In the genomic region with DNA sequence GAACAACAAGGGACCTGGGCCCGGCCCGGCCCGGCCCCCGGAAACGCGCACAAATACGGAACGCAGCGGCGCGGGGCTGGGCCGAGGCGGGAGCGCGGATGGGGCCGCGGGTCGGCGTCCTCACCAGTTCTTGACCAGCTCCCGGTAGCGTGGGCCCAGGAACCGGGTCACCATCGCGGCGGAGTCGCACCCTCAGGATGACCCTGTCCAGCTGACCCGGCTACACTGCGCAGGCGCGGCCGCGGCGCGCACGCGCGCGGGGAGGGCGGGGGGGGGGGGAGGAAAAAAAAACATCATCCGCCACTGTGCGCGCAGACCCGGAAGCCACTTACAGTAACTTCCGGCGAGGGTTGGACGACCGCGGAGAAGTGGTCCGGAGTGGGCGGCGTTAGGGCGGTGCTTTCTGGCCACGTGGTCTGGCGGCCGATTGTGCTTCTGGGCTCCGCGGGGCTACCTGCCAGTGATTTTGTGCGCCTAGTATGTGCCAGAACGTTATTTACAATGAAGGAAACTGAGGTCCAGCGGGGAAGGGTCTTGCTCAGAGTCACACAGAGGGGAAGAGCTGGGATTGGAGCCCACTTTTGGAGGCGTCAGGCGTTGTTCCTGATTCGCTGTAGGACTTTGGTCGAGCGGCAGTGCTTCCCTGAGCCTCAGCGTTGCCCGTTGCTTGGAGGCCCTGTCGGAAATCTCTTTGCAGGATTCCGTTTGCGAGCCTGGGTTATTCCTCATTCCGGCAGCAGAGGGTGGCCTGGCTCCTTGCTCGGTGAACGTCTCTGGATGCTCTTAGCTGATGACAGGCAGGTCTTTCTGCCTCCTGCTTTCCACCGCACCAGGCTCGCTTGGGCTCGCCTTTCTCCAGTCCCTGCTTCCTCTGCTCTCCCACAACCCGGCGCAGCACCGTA, we compare ENCODE assay signal across 8 cellular contexts. TPM values are rescaled to one million over a fixed set of nuclear protein-coding genes. Genes with fewer than 3 reads are reported as not detected.
DNase-seq lines count a peak whose midpoint lies in the region; TF ChIP-seq lines count a peak whose summit lies in the region.

A gene (minus strand): TSS at position 227 of the 902 bp plus-strand sequence. CDS start 53 bp downstream, at position 174.

- peak within 1 kb of the TSS; percentile 70 for H4K8ac ChIP-seq in neuronal stem cell (ENCODE audit: low read depth, low read length)

- H3K4me2 ChIP-seq in neuronal stem cell (ENCODE audit: insufficient read depth, low read length, poor library complexity, severe bottlenecking), result peak within 1 kb of the TSS; percentile 91

- H3K4me3 ChIP-seq in neuronal stem cell (ENCODE audit: low read length in 2 of 2), result peak within 1 kb of the TSS; percentile 85 to 98

- peak within 1 kb of the TSS; percentile 37 for H3K4ac ChIP-seq in neuronal stem cell (ENCODE audit: low read length)

- peak within 1 kb of the TSS; percentile 93 for H2BK15ac ChIP-seq in neuronal stem cell (ENCODE audit: low read length)

- in situ Hi-C loops in SK-MEL-5 (cut with HindIII; ENCODE audit: low pct_unique_long_range_greater_than_20kb, low sequenced_read_pairs), result no loop called here

- peak within 1 kb of the TSS; percentile 98 for H2AK5ac ChIP-seq in neuronal stem cell (ENCODE audit: low read depth, low read length)

- peak within 1 kb of the TSS; percentile 86 for H2AFZ ChIP-seq in neuronal stem cell (ENCODE audit: low read length)

- H2BK5ac ChIP-seq in neuronal stem cell (ENCODE audit: low read length), result peak within 1 kb of the TSS; percentile 8

- no peak within 1 kb of the TSS for H2BK12ac ChIP-seq in neuronal stem cell (ENCODE audit: low read length)

- DNase-seq in GM04503 (ENCODE audit: low read depth) (peak; percentile 84), HEK293T (ENCODE audit: extremely low spot score) (peak; percentile 96), MV-4-11 (lab: John Stamatoyannopoulos, UW) (peak; percentile 97), SK-MEL-5 (ENCODE audit: low read depth, low spot score) (peak; percentile 91), foreskin melanocyte (peak; percentile 92), neuronal stem cell (ENCODE audit: low spot score) (peak; percentile 91)
- peak; percentile 94 for DNase-seq in activated naive CD4-positive, alpha-beta T cell treated with Interleukin-2 at 50 U/mL for 16 hours

- CTCF ChIA-PET in HEK293T (lab: Yijun Ruan, JAX), result interaction anchor here (0.5 to 1.7 kb wide), 3 partner anchors 59 to 1261 kb away, joined by 3 to 7 read pairs (median 4); no protein-coding TSS in a partner anchor

- TF ChIP-seq CTCF in subcutaneous adipose tissue (IDR thresholded peaks at IDR 0.05; ENCODE audit: low read depth), result no peak

- H3K9me3 ChIP-seq in neuronal stem cell (replicated peaks in 1 of 2; ENCODE audit: control insufficient read depth in 2 of 2, insufficient read depth in 1 of 2, low read depth in 1 of 2, low read length in 2 of 2), result no peaks in the 10 kb centered on the region

- H3K9ac ChIP-seq in neuronal stem cell (ENCODE audit: low read depth, low read length, poor library complexity), result peak within 1 kb of the TSS; percentile 99

- H3K36me3 ChIP-seq in neuronal stem cell (replicated peaks in 1 of 2; ENCODE audit: control insufficient read depth in 2 of 2, insufficient read depth in 2 of 2, low read length in 2 of 2), result peaks cover 12 to 23% of the 10 kb centered on the region in 2 donors

- POLR2A ChIA-PET in HEK293T (lab: Yijun Ruan, JAX), result interaction anchor here (0.9 to 4.1 kb wide), 5 partner anchors 9 to 46 kb away, joined by 3 to 28 read pairs (median 5); a partner anchor contains a TSS

- no CpG with 5 or more reads among the region's 79 CpGs for WGBS in neuronal stem cell (ENCODE audit: extremely low coverage in 2 of 2, insufficient read length in 2 of 2, insufficient replicate concordance in 1 of 2), 2 donors

- peak within 1 kb of the TSS; percentile 98 for H3K18ac ChIP-seq in neuronal stem cell (ENCODE audit: low read length)

- H3K4me1 ChIP-seq in neuronal stem cell (ENCODE audit: control insufficient read depth in 2 of 2, insufficient read depth in 1 of 2, low read depth in 1 of 2, low read length in 2 of 2), result peaks cover 9 to 10% of the 10 kb centered on the region in 2 donors

- H3K27ac ChIP-seq in neuronal stem cell (replicated peaks; ENCODE audit: low read length), result peak within 1 kb of the TSS; percentile 79

- peak within 1 kb of the TSS; percentile 55 for H3K23ac ChIP-seq in neuronal stem cell (ENCODE audit: low read depth, low read length, poor library complexity)

- H3K27me3 ChIP-seq in neuronal stem cell (ENCODE audit: control insufficient read depth in 3 of 3, insufficient read depth in 3 of 3, low read depth in 1 of 3, low read length in 3 of 3), result no peaks in the 10 kb centered on the region

- peaks cover 8% of the 10 kb centered on the region for H3K79me1 ChIP-seq in neuronal stem cell (ENCODE audit: low read depth, low read length)

- H2BK120ac ChIP-seq in neuronal stem cell (ENCODE audit: low read depth, low read length), result peak within 1 kb of the TSS; percentile 35

- no peak within 1 kb of the TSS for H4K91ac ChIP-seq in neuronal stem cell (ENCODE audit: low read depth, low read length, poor library complexity)

- H3K14ac ChIP-seq in neuronal stem cell (ENCODE audit: low read length), result peak within 1 kb of the TSS; percentile 82

TF ChIP-seq in HEK293T, 16 proteins besides CTCF, POLR2A, EP300 and RAD21:
- TF ChIP-seq, protein P1, sequence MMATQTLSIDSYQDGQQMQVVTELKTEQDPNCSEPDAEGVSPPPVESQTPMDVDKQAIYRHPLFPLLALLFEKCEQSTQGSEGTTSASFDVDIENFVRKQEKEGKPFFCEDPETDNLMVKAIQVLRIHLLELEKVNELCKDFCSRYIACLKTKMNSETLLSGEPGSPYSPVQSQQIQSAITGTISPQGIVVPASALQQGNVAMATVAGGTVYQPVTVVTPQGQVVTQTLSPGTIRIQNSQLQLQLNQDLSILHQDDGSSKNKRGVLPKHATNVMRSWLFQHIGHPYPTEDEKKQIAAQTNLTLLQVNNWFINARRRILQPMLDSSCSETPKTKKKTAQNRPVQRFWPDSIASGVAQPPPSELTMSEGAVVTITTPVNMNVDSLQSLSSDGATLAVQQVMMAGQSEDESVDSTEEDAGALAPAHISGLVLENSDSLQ (IDR thresholded peaks at IDR 0.05), result peak; percentile 79
- TF ChIP-seq L3MBTL2 (conservative IDR thresholded peaks at IDR 0.05) (peak; percentile 32), FOXK2 (IDR thresholded peaks at IDR 0.05) (no peak), NFRKB (IDR thresholded peaks at IDR 0.05) (no peak), FOXA1 (IDR thresholded peaks at IDR 0.05) (no peak), TARDBP (IDR thresholded peaks at IDR 0.05) (no peak), ELF4 (IDR thresholded peaks at IDR 0.05) (0 out of 2 replicates have a peak, but pooled peaks have one; percentile 27), FOXM1 (IDR thresholded peaks at IDR 0.05; ENCODE audit: borderline replicate concordance) (no peak)

RNA-seq across cellular contexts. Expression of the gene that starts here (rescaled TPM):
- total RNA-seq in SK-MEL-5 (2014; rRNA removed; shearing (Covaris generic)), result 150 and 162 TPM in 2 replicates
- polyA plus RNA-seq in SK-MEL-5 (2015; cell fraction: cytosol; rRNA removed), result 114 and 197 TPM in 2 replicates
- 25.7 and 30.1 TPM in 2 replicates for polyA plus RNA-seq in SK-MEL-5 (2015; cell fraction: nucleus; rRNA removed)
- polyA plus RNA-seq in neuronal stem cell (2013, experiment 1 of 2), result 160 TPM
- 160 TPM for polyA plus RNA-seq in neuronal stem cell (2013, experiment 2 of 2)
- 10 to 100 TPM; 55.0 to 76.8 (median 73.8) TPM for total RNA-seq in subcutaneous adipose tissue

Comparison
In these comparisons a context has a peak if more than half of its experiments do, and no peak if none do; other contexts are left out.
1. Peak in every context shown above with its lines: DNase-seq, H3K4me3 ChIP-seq and H3K27ac ChIP-seq.